1 cellular context compared by ENCODE assay signal in genomic region chr17:14123579-14124278, GRCh38.
TF ChIP-seq lines count a peak whose summit lies in the region.

No MANE protein-coding gene starts in this region.

TF ChIP-seq in HEK293, 187 proteins besides CTCF, POLR2A, EP300 and RAD21 (continued from another document):
- TF ChIP-seq REST (tag by site-specific recombination; IDR thresholded peaks at IDR 0.05) (no peak), ZNF398 (tag by site-specific recombination; IDR thresholded peaks at IDR 0.05) (no peak), ZSCAN18 (tag by site-specific recombination; IDR thresholded peaks at IDR 0.05) (no peak), ZNF654 (tag by site-specific recombination; IDR thresholded peaks at IDR 0.05; ENCODE audit: low read depth) (no peak), ZNF302 (tag by site-specific recombination; IDR thresholded peaks at IDR 0.05; ENCODE audit: low read depth) (no peak), ZNF610 (tag by site-specific recombination; IDR thresholded peaks at IDR 0.05; ENCODE audit: borderline replicate concordance) (no peak), ZNF26 (tag by site-specific recombination; IDR thresholded peaks at IDR 0.05) (no peak), PRDM6 (tag by site-specific recombination; IDR thresholded peaks at IDR 0.05) (peak; percentile 68; the same call in 1 of the 2 replicates), HOXA7 (CRISPR knock-in tag; IDR thresholded peaks at IDR 0.05; ENCODE audit: borderline replicate concordance) (no peak), SCRT2 (tag by site-specific recombination; IDR thresholded peaks at IDR 0.05) (peak; percentile 72; the same call in 1 of the 2 replicates), ZNF23 (tag by site-specific recombination; IDR thresholded peaks at IDR 0.05; ENCODE audit: borderline replicate concordance) (no peak), FEZF1 (tag by site-specific recombination; IDR thresholded peaks at IDR 0.05) (peak; percentile 42; the same call in 1 of the 2 replicates), ZNF433 (tag by site-specific recombination; IDR thresholded peaks at IDR 0.05; ENCODE audit: low read depth) (no peak), ZNF184 (tag by site-specific recombination; IDR thresholded peaks at IDR 0.05) (no peak), ZNF529 (tag by site-specific recombination; IDR thresholded peaks at IDR 0.05; ENCODE audit: insufficient replicate concordance) (no peak), HOXC10 (CRISPR knock-in tag; IDR thresholded peaks at IDR 0.05) (no peak), ZNF645 (tag by site-specific recombination; IDR thresholded peaks at IDR 0.05) (no peak), ZNF157 (tag by site-specific recombination; IDR thresholded peaks at IDR 0.05) (no peak)
